18 cellular contexts compared by ENCODE assay signal in genomic region chr5:145743396-145744061, GRCh38.
A peak's percentile ranks its signal among the peaks of the same experiment; 100 is the strongest.
DNase-seq lines count a peak whose midpoint lies in the region; ATAC-seq and TF ChIP-seq lines count a peak whose summit lies in the region.
"Had no signal": no experiment of that assay in that cellular context is flagged by ENCODE, and none has a peak within 500 bp of the region (broad histone marks: within the 10 kb centered on the region; RNA-seq: fewer than 3 reads in every experiment).

No MANE protein-coding gene starts in this region.

- H3K27me3 ChIP-seq in stomach = no peaks in the 10 kb centered on the region
- H3K27me3 ChIP-seq: dorsolateral prefrontal cortex had no signal

- no peaks in the 10 kb centered on the region for H3K36me3 Mint-ChIP-seq in activated naive CD4-positive, alpha-beta T cell treated with anti-CD3 and anti-CD28 coated beads, Interleukin-2, amount 50 U/mL, for 72 hours
- H3K36me3 Mint-ChIP-seq in activated T-helper 17 cell treated with anti-CD3 and anti-CD28 coated beads, Interleukin-2, amount 50 U/mL, for 72 hours (ENCODE audit: low read depth) = no peaks in the 10 kb centered on the region
- no peaks in the 10 kb centered on the region for H3K36me3 Mint-ChIP-seq in stimulated activated effector memory CD8-positive, alpha-beta T cell treated with anti-CD3 and anti-CD28 coated beads, Interleukin-12 subunit alpha, Interleukin-12 subunit beta, amount 100 ng/mL, for 72 hours

- H3K27ac ChIP-seq in stomach = no peak overlapping the region
- H3K27ac ChIP-seq: dorsolateral prefrontal cortex, epithelial cell of prostate, psoas muscle, skin epidermis had no signal

- TF ChIP-seq EP300 in stomach (IDR thresholded peaks at IDR 0.05) = no peak

- intact Hi-C loops in stomach (cut with DNase I; ENCODE audit: low total_unique reads) = no loop called here

- H3K36me3 ChIP-seq in stomach = peaks cover 0 to 7% (median 0%) of the 10 kb centered on the region in 4 donors

- no peaks in the 10 kb centered on the region for H3K27me3 Mint-ChIP-seq in activated T-helper 17 cell treated with anti-CD3 and anti-CD28 coated beads, Interleukin-2, amount 50 U/mL, for 72 hours

- TF ChIP-seq CTCF in stomach (IDR thresholded peaks at IDR 0.05) = no peak

- H3K27ac Mint-ChIP-seq in activated naive CD4-positive, alpha-beta T cell treated with anti-CD3 and anti-CD28 coated beads, Interleukin-2, amount 50 U/mL, for 72 hours = no peak overlapping the region
- H3K27ac Mint-ChIP-seq in activated T-helper 17 cell treated with anti-CD3 and anti-CD28 coated beads, Interleukin-2, amount 50 U/mL, for 72 hours = no peak overlapping the region
- no peak overlapping the region for H3K27ac Mint-ChIP-seq in stimulated activated effector memory CD8-positive, alpha-beta T cell treated with anti-CD3 and anti-CD28 coated beads, Interleukin-12 subunit alpha, Interleukin-12 subunit beta, amount 100 ng/mL, for 72 hours

- DNase-seq in activated naive CD4-positive, alpha-beta T cell treated with anti-CD3 and anti-CD28 coated beads, Interleukin-2, amount 50 U/mL, for 72 hours (ENCODE audit: low spot score in 2 of 2) = no peak
- no peak for DNase-seq in activated naive CD4-positive, alpha-beta T cell (lab: John Stamatoyannopoulos, UW)
- DNase-seq in HT1080 (ENCODE audit: low read depth) = peak; percentile 18
- peak in 1 of 2 donors; percentile 51 for DNase-seq in stimulated activated effector memory CD8-positive, alpha-beta T cell treated with anti-CD3 and anti-CD28 coated beads, Interleukin-12 subunit alpha, Interleukin-12 subunit beta, amount 100 ng/mL, for 72 hours (ENCODE audit: low spot score in 2 of 2)
- DNase-seq in stomach = no peak
- DNase-seq in activated gamma-delta T cell treated with Interleukin-2 at 50 U/mL for 16 hours = no peak
- DNase-seq: activated effector memory CD4-positive, alpha-beta T cell treated with anti-CD3 and anti-CD28 coated beads, Interleukin-2, amount 50 U/mL, for 16 hours; dorsolateral prefrontal cortex; HCEC 1CT; NCI-H1436 treated with DMSO at 0.1 percent for 48 hours; PC-3; stimulated activated CD4-positive, alpha-beta T cell treated with anti-CD3 and anti-CD28 coated beads, Interleukin-2, amount 100 ng/mL, for 24 hours; stimulated activated naive CD4-positive, alpha-beta T cell treated with Interleukin-2 at 50 U/mL for 16 hours; trophoblast cell had no signal

- H3K4me1 ChIP-seq in stomach = no peaks in the 10 kb centered on the region
- H3K4me1 ChIP-seq: psoas muscle had no signal

- TF ChIP-seq POLR2A in stomach (IDR thresholded peaks at IDR 0.05) = no peak

- no peak overlapping the region for H3K4me3 ChIP-seq in stomach
- H3K4me3 ChIP-seq: dorsolateral prefrontal cortex, psoas muscle, skin epidermis had no signal

- peaks cover 0 to 10% (median 3%) of the 10 kb centered on the region in 4 donors for H3K9me3 ChIP-seq in stomach

- WGBS in stomach, 5 donors = 92 to 98% (median 94%) methylated on average over 9 to 14 of the region's 14 CpGs

- H3K4me1 Mint-ChIP-seq in activated T-helper 17 cell treated with anti-CD3 and anti-CD28 coated beads, Interleukin-2, amount 50 U/mL, for 72 hours = no peaks in the 10 kb centered on the region
- no peaks in the 10 kb centered on the region for H3K4me1 Mint-ChIP-seq in stimulated activated effector memory CD8-positive, alpha-beta T cell treated with anti-CD3 and anti-CD28 coated beads, Interleukin-12 subunit alpha, Interleukin-12 subunit beta, amount 100 ng/mL, for 72 hours

- ATAC-seq in activated naive CD4-positive, alpha-beta T cell treated with anti-CD3 and anti-CD28 coated beads, Interleukin-2, amount 50 U/mL, for 72 hours = peak; percentile 68 to 79
- ATAC-seq in activated T-helper 17 cell treated with anti-CD3 and anti-CD28 coated beads, Interleukin-2, amount 50 U/mL, for 72 hours (replicated peaks) = peak; percentile 63
- peak; percentile 64 for ATAC-seq in stimulated activated effector memory CD8-positive, alpha-beta T cell treated with anti-CD3 and anti-CD28 coated beads, Interleukin-12 subunit alpha, Interleukin-12 subunit beta, amount 100 ng/mL, for 72 hours
- ATAC-seq: PC-3, psoas muscle had no signal

- no peak overlapping the region for H3K4me3 Mint-ChIP-seq in activated T-helper 17 cell treated with anti-CD3 and anti-CD28 coated beads, Interleukin-2, amount 50 U/mL, for 72 hours
- H3K4me3 Mint-ChIP-seq in stimulated activated effector memory CD8-positive, alpha-beta T cell treated with anti-CD3 and anti-CD28 coated beads, Interleukin-12 subunit alpha, Interleukin-12 subunit beta, amount 100 ng/mL, for 72 hours = no peak overlapping the region

- peaks cover 6 to 7% of the 10 kb centered on the region in 2 donors for H3K9me3 Mint-ChIP-seq in activated naive CD4-positive, alpha-beta T cell treated with anti-CD3 and anti-CD28 coated beads, Interleukin-2, amount 50 U/mL, for 72 hours
- H3K9me3 Mint-ChIP-seq in activated T-helper 17 cell treated with anti-CD3 and anti-CD28 coated beads, Interleukin-2, amount 50 U/mL, for 72 hours = no peaks in the 10 kb centered on the region
- H3K9me3 Mint-ChIP-seq in stimulated activated effector memory CD8-positive, alpha-beta T cell treated with anti-CD3 and anti-CD28 coated beads, Interleukin-12 subunit alpha, Interleukin-12 subunit beta, amount 100 ng/mL, for 72 hours = peaks cover 10% of the 10 kb centered on the region
